Comparison of ENCODE assay signal across 22 cellular contexts in the genomic region with DNA sequence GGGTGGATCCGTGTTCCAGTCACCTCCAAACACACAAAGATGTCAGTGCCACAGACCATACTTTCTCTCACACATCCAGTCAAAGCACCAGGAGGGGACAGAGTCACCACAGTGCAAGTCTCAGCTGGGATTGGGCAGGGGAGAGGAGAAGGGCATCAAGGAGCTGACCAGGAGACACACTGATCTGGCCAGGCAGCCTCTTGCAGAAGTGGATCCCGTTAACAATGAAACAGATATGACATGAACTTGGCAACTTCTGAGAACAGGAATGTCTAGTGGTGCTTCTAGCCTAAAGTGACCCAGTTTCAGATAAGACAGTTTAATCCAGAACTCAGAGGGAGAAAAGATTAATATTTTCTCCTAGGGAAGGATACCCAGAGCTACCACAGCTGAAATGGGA.
"Had no signal": no experiment of that assay in that cellular context is flagged by ENCODE, and none has a peak within 500 bp of the region (broad histone marks: within the 10 kb centered on the region; RNA-seq: fewer than 3 reads in every experiment).

No MANE protein-coding gene starts in this region.

- H3K27me3 Mint-ChIP-seq: activated CD4-positive, alpha-beta T cell treated with anti-CD3 and anti-CD28 coated beads, Interleukin-2, amount 10 ng/mL, durations not matched to agents 7 days and 5 days; activated CD8-positive, alpha-beta T cell treated with anti-CD3 and anti-CD28 coated beads for 36 hours; activated naive CD4-positive, alpha-beta T cell treated with anti-CD3 and anti-CD28 coated beads, Interleukin-2, amount 50 U/mL, for 24 hours; T-cell had no signal

- FAIRE-seq: TTC549, urothelium cell line had no signal

- H3K9me3 Mint-ChIP-seq: activated CD4-positive, alpha-beta T cell treated with anti-CD3 and anti-CD28 coated beads, Interleukin-2, amount 10 ng/mL, durations not matched to agents 7 days and 5 days; activated CD8-positive, alpha-beta T cell treated with anti-CD3 and anti-CD28 coated beads for 36 hours; activated naive CD4-positive, alpha-beta T cell treated with anti-CD3 and anti-CD28 coated beads, Interleukin-2, amount 50 U/mL, for 24 hours; activated T-helper 1 cell treated with anti-CD3 and anti-CD28 coated beads, Interleukin-12 subunit alpha, Interleukin-12 subunit beta, Interleukin-2, Interleukin-4 antibody, amounts not matched to agents 30 ng/mL and 10 ng/mL and 1 ng/mL, durations not matched to agents 14 hours and 24 hours and 36 hours; immature natural killer cell; neural crest cell; T-cell had no signal

- H3K9me3 ChIP-seq: breast epithelium, mucosa of descending colon, sigmoid colon had no signal

- H3K4me1 ChIP-seq: breast epithelium, sigmoid colon had no signal

- H3K27ac Mint-ChIP-seq: activated CD4-positive, alpha-beta T cell treated with anti-CD3 and anti-CD28 coated beads, Interleukin-2, amount 10 ng/mL, durations not matched to agents 7 days and 5 days; activated CD8-positive, alpha-beta T cell treated with anti-CD3 and anti-CD28 coated beads for 36 hours; activated T-helper 1 cell treated with anti-CD3 and anti-CD28 coated beads, Interleukin-12 subunit alpha, Interleukin-12 subunit beta, Interleukin-2, Interleukin-4 antibody, amounts not matched to agents 30 ng/mL and 10 ng/mL and 1 ng/mL, durations not matched to agents 14 hours and 24 hours and 36 hours; T-cell had no signal

- DNase-seq: activated CD4-positive, alpha-beta T cell treated with anti-CD3 and anti-CD28 coated beads, Interleukin-2, amount 10 ng/mL, durations not matched to agents 7 days and 5 days; activated CD4-positive, CD25-positive, alpha-beta regulatory T cell treated with anti-CD3 and anti-CD28 coated beads, Interleukin-2, amount 50 U/mL, for 72 hours; activated CD8-positive, alpha-beta T cell treated with anti-CD3 and anti-CD28 coated beads for 36 hours; activated gamma-delta T cell treated with Interleukin-2 at 50 U/mL for 16 hours; cerebellar nuclear complex; foreskin fibroblast; immature natural killer cell; mesendoderm; mucosa of descending colon; posterior cingulate gyrus; sigmoid colon; stimulated activated CD4-positive, alpha-beta T cell treated with anti-CD3 and anti-CD28 coated beads, Interleukin-4, amount 100 ng/mL, for 24 hours; stimulated activated naive CD8-positive, alpha-beta T cell treated with anti-CD3 and anti-CD28 coated beads, Interleukin-15, Interleukin-2, amounts not matched to agents 100 U/mL and 50 U/mL, for 24 hours; T-cell; WERI-Rb-1 had no signal

- H3K27ac ChIP-seq: breast epithelium, coronary artery, sigmoid colon, WERI-Rb-1 had no signal

- H3K27me3 ChIP-seq: breast epithelium, sigmoid colon had no signal

- H3K4me3 Mint-ChIP-seq: activated CD4-positive, alpha-beta T cell treated with anti-CD3 and anti-CD28 coated beads, Interleukin-2, amount 10 ng/mL, durations not matched to agents 7 days and 5 days; activated CD8-positive, alpha-beta T cell treated with anti-CD3 and anti-CD28 coated beads for 36 hours; activated naive CD4-positive, alpha-beta T cell treated with anti-CD3 and anti-CD28 coated beads, Interleukin-2, amount 50 U/mL, for 24 hours; activated T-helper 1 cell treated with anti-CD3 and anti-CD28 coated beads, Interleukin-12 subunit alpha, Interleukin-12 subunit beta, Interleukin-2, Interleukin-4 antibody, amounts not matched to agents 30 ng/mL and 10 ng/mL and 1 ng/mL, durations not matched to agents 14 hours and 24 hours and 36 hours; immature natural killer cell; neural crest cell; T-cell had no signal

- H3K36me3 ChIP-seq: breast epithelium, sigmoid colon, WERI-Rb-1 had no signal

- H3K4me3 ChIP-seq: breast epithelium, coronary artery, mucosa of descending colon, sigmoid colon had no signal

- ATAC-seq: activated CD8-positive, alpha-beta T cell treated with anti-CD3 and anti-CD28 coated beads for 36 hours; mucosa of descending colon; stimulated activated naive CD8-positive, alpha-beta T cell treated with anti-CD3 and anti-CD28 coated beads, Interleukin-15, Interleukin-2, amounts not matched to agents 100 U/mL and 50 U/mL, for 24 hours; T-cell had no signal
